In genomic region chr1:218281285-218281684, GRCh38 we compare ENCODE assay signal across 19 cellular contexts. TPM values are rescaled to one million over a fixed set of nuclear protein-coding genes. Genes with fewer than 3 reads are reported as not detected.
A peak's percentile ranks its signal among the peaks of the same experiment; 100 is the strongest.
DNase-seq lines count a peak whose midpoint lies in the region; ATAC-seq, FAIRE-seq and TF ChIP-seq lines count a peak whose summit lies in the region.
"Had no signal": no experiment of that assay in that cellular context is flagged by ENCODE, and none has a peak within 500 bp of the region (broad histone marks: within the 10 kb centered on the region; RNA-seq: fewer than 3 reads in every experiment).

No MANE protein-coding gene starts in this region.

- peak; percentile 14 for DNase-seq in HepG2 (ENCODE audit: low spot score)
- DNase-seq in right lobe of liver, result no peak
- DNase-seq in LoVo (ENCODE audit: low spot score), result peak; percentile 14
- no peak for DNase-seq in Panc1 (ENCODE audit: low read depth, low spot score)
- no peak for DNase-seq in CD8-positive, alpha-beta T cell
- DNase-seq in CD14-positive monocyte (ENCODE audit: low spot score), result no peak
- DNase-seq in activated T-cell treated with anti-CD3 and anti-CD28 coated beads, Interleukin-2, amount 50 U/mL, for 1 hour, result no peak
- DNase-seq: activated naive CD8-positive, alpha-beta T cell treated with anti-CD3 and anti-CD28 coated beads for 36 hours; Caco-2; colonic mucosa; GDM1; left cardiac atrium; mesendoderm; natural killer cell; stimulated activated CD4-positive, alpha-beta T cell treated with anti-CD3 and anti-CD28 coated beads, Interleukin-2, amount 100 ng/mL, for 48 hours had no signal

- no peak overlapping the region for H3K9ac ChIP-seq in HepG2 (ENCODE audit: insufficient read depth, low read depth, low read length)
- H3K9ac ChIP-seq: parathyroid adenoma had no signal

- POLR2A ChIA-PET in HepG2 (lab: Yijun Ruan, JAX) (no interaction called here), Panc1 (lab: Charles Lee) (interaction anchor here (0.7 kb wide), 1 partner anchor 531 kb away, joined by 4 read pairs; no protein-coding TSS in a partner anchor)
- POLR2A ChIA-PET in CD8-positive, alpha-beta T cell (lab: Charles Lee), result no interaction called here

- intact Hi-C loops in HepG2 (cut with micrococcal nuclease; ENCODE audit: unreplicated experiment) (no loop called here), right lobe of liver (cut with DNase I) (no loop called here), Panc1 (cut with micrococcal nuclease; ENCODE audit: unreplicated experiment) (no loop called here), CD14-positive monocyte (cut with micrococcal nuclease) (loop anchor here in 1 of 2 donors (10.0 kb wide), 1 partner anchor 1774 kb away; no protein-coding TSS in a partner anchor)
- intact Hi-C loops in CD8-positive, alpha-beta T cell (cut with DNase I, micrococcal nuclease), result loop anchor here in 1 of 2 experiments (5.0 to 10.0 kb wide), 2 partner anchors 1766 to 1994 kb away; partner anchors contain the start of genes EPRS1 and RAB3GAP2

- no peak for TF ChIP-seq POLR2A in HepG2 (IDR thresholded peaks at IDR 0.05; ENCODE audit: insufficient read depth in 1 of 2, low read depth in 2 of 2, low read length in 2 of 2)
- no peak for TF ChIP-seq POLR2A in right lobe of liver (IDR thresholded peaks at IDR 0.05)

- H3K9me3 Mint-ChIP-seq in CD8-positive, alpha-beta T cell, result peaks cover 2% of the 10 kb centered on the region
- H3K9me3 Mint-ChIP-seq in CD14-positive monocyte, result peaks cover 0 to 8% (median 6%) of the 10 kb centered on the region in 7 donors
- H3K9me3 Mint-ChIP-seq: natural killer cell had no signal

- peaks cover 19% of the 10 kb centered on the region for H3K4me1 Mint-ChIP-seq in CD8-positive, alpha-beta T cell (ENCODE audit: low read depth)
- peaks cover 16% of the 10 kb centered on the region for H3K4me1 Mint-ChIP-seq in CD14-positive monocyte

- in situ Hi-C loops in HepG2 (cut with HindIII; ENCODE audit: extremely low pct_ligation_motif_present, low pct_unique_long_range_greater_than_20kb) (no loop called here), Panc1 (cut with HindIII; ENCODE audit: low pct_unique_long_range_greater_than_20kb, low sequenced_read_pairs) (no loop called here)

- H3K4me1 ChIP-seq in HepG2 (ENCODE audit: insufficient read depth, low read length), result peaks cover 10% of the 10 kb centered on the region
- peaks cover 0 to 7% (median 0%) of the 10 kb centered on the region in 4 donors for H3K4me1 ChIP-seq in right lobe of liver
- H3K4me1 ChIP-seq in Panc1 (ENCODE audit: control insufficient read depth, insufficient read depth, low read length), result peaks cover 8% of the 10 kb centered on the region
- peaks cover 7% of the 10 kb centered on the region for H3K4me1 ChIP-seq in CD8-positive, alpha-beta T cell (ENCODE audit: insufficient read depth, low read length)
- H3K4me1 ChIP-seq: parathyroid adenoma had no signal

- H2AFZ ChIP-seq in HepG2 (ENCODE audit: low read length), result no peak overlapping the region
- H2AFZ ChIP-seq: parathyroid adenoma had no signal

- no peak overlapping the region for H3K27ac Mint-ChIP-seq in CD8-positive, alpha-beta T cell
- H3K27ac Mint-ChIP-seq in CD14-positive monocyte, result no peak overlapping the region
- H3K27ac Mint-ChIP-seq: activated naive CD8-positive, alpha-beta T cell treated with anti-CD3 and anti-CD28 coated beads for 36 hours; natural killer cell had no signal

- BruUV-seq in HepG2 (replicated peaks; lab: Mats Ljungman, UMichigan), result no TSS peak
- BruUV-seq in Panc1 (replicated peaks; lab: Mats Ljungman, UMichigan), result no TSS peak

- H3K4me2 ChIP-seq in HepG2 (ENCODE audit: low read depth, low read length), result no peak overlapping the region

- H4K20me1 ChIP-seq in HepG2 (ENCODE audit: insufficient read depth, low read length), result no peaks in the 10 kb centered on the region; the same call in 1 of the 2 replicates

- H3K9me3 ChIP-seq in HepG2 (ENCODE audit: low read length) (peaks cover 7% of the 10 kb centered on the region; the same call in 1 of the 2 replicates), right lobe of liver (no peaks in the 10 kb centered on the region), Panc1 (ENCODE audit: control insufficient read depth, insufficient read depth, low read depth, low read length) (no peaks in the 10 kb centered on the region)
- no peaks in the 10 kb centered on the region for H3K9me3 ChIP-seq in CD8-positive, alpha-beta T cell (ENCODE audit: low read length)
- H3K9me3 ChIP-seq: Caco-2, colonic mucosa had no signal

- H3K27me3 ChIP-seq in HepG2 (ENCODE audit: control insufficient read depth in 1 of 2, insufficient read depth in 2 of 2, low read length in 2 of 2), result no peaks in the 10 kb centered on the region; a peak in 1 of 5 replicates
- H3K27me3 ChIP-seq in right lobe of liver, result no peaks in the 10 kb centered on the region
- H3K27me3 ChIP-seq in Panc1 (ENCODE audit: control insufficient read depth, insufficient read depth, low read length), result no peaks in the 10 kb centered on the region; the same call in 1 of the 2 replicates
- no peaks in the 10 kb centered on the region for H3K27me3 ChIP-seq in CD8-positive, alpha-beta T cell (ENCODE audit: insufficient read depth, low read length)
- H3K27me3 ChIP-seq: colonic mucosa, SJSA1 had no signal

- H3K36me3 ChIP-seq in HepG2 (replicated peaks in 1 of 2; ENCODE audit: control insufficient read depth in 1 of 2, insufficient read depth in 2 of 2, low read length in 2 of 2) (no peaks in the 10 kb centered on the region), right lobe of liver (no peaks in the 10 kb centered on the region), Panc1 (ENCODE audit: control insufficient read depth, insufficient read depth, low read length) (peaks cover 5% of the 10 kb centered on the region; the same call in 1 of the 2 replicates)
- H3K36me3 ChIP-seq in CD8-positive, alpha-beta T cell (ENCODE audit: insufficient read depth, low read length), result no peaks in the 10 kb centered on the region
- H3K36me3 ChIP-seq: colonic mucosa, SJSA1 had no signal

- no peak for ATAC-seq in HepG2
- ATAC-seq in right lobe of liver, result no peak
- ATAC-seq in Panc1, result no peak
- no peak for ATAC-seq in CD8-positive, alpha-beta T cell
- no peak for ATAC-seq in SK-N-SH treated with all-trans-retinoic acid at 6 μM for 48 hours
- ATAC-seq: left cardiac atrium, natural killer cell had no signal

- TF ChIP-seq CTCF in HepG2 (CRISPR knock-in tag; IDR thresholded peaks at IDR 0.05) (peak; percentile 46), right lobe of liver (IDR thresholded peaks at IDR 0.05) (no peak), Panc1 (IDR thresholded peaks at IDR 0.05) (peak; percentile 30; the same call in 1 of the 2 replicates), CD14-positive monocyte (IDR thresholded peaks at IDR 0.05) (no peak)
- no peak for TF ChIP-seq CTCF in CD8-positive, alpha-beta T cell (IDR thresholded peaks at IDR 0.05)

- peaks cover 22% of the 10 kb centered on the region for H3K27me3 Mint-ChIP-seq in CD8-positive, alpha-beta T cell (ENCODE audit: low read depth)
- H3K27me3 Mint-ChIP-seq in CD14-positive monocyte (ENCODE audit: low read depth in 3 of 3), result peaks cover 5 to 11% (median 9%) of the 10 kb centered on the region in 3 donors

- 1% methylated on average over 4 of the region's 4 CpGs for WGBS in HepG2 (ENCODE audit: low lambda C conversion rate)
- 63% methylated on average over 4 of the region's 4 CpGs for WGBS in right lobe of liver (ENCODE audit: insufficient coverage, low coverage, low lambda C conversion rate, missing lambda C conversion rate)

- CTCF ChIA-PET in HepG2 (lab: Yijun Ruan, JAX; ENCODE audit: low intra/inter-chr PET ratio, low total read pairs) (interaction anchor here (1.4 kb wide), 1 partner anchor 21 kb away, joined by 3 read pairs; no protein-coding TSS in a partner anchor), Panc1 (lab: Charles Lee) (no interaction called here)
- CTCF ChIA-PET in CD8-positive, alpha-beta T cell (lab: Charles Lee), result no interaction called here

- TF ChIP-seq RAD21 in HepG2 (CRISPR knock-in tag; IDR thresholded peaks at IDR 0.05), result no peak

- H3K4me3 ChIP-seq in HepG2 (replicated peaks in 1 of 3; ENCODE audit: insufficient read depth in 1 of 3, low read depth in 2 of 3, low read length in 3 of 3), result no peak overlapping the region
- H3K4me3 ChIP-seq in right lobe of liver, result no peak overlapping the region
- H3K4me3 ChIP-seq in Panc1 (ENCODE audit: low read depth in 2 of 2, low read length in 2 of 2), result no peak overlapping the region
- no peak overlapping the region for H3K4me3 ChIP-seq in CD8-positive, alpha-beta T cell (ENCODE audit: low read depth, low read length)
- H3K4me3 ChIP-seq: colonic mucosa, SJSA1 had no signal

- H3K79me2 ChIP-seq in HepG2 (ENCODE audit: insufficient read depth, low read length), result peaks cover 12% of the 10 kb centered on the region

- no peak for FAIRE-seq in HepG2 (lab: Jason Lieb, UNC)
- FAIRE-seq: frontal cortex had no signal

- no peak overlapping the region for H3K27ac ChIP-seq in HepG2 (ENCODE audit: extremely low read length, insufficient read depth, low read length)
- H3K27ac ChIP-seq in right lobe of liver, result no peak overlapping the region
- H3K27ac ChIP-seq in Panc1 (ENCODE audit: low read length), result no peak overlapping the region
- H3K27ac ChIP-seq in CD8-positive, alpha-beta T cell (ENCODE audit: low read depth, low read length), result no peak overlapping the region
- H3K27ac ChIP-seq: colonic mucosa, parathyroid adenoma, SJSA1 had no signal

- no peak for TF ChIP-seq EP300 in HepG2 (IDR thresholded peaks at IDR 0.05; ENCODE audit: low read depth in 2 of 2, low read length in 2 of 2)
- no peak for TF ChIP-seq EP300 in HepG2 (CRISPR knock-in tag; IDR thresholded peaks at IDR 0.05; ENCODE audit: borderline replicate concordance)

- no peak overlapping the region for H3K4me3 Mint-ChIP-seq in CD8-positive, alpha-beta T cell
- no peak overlapping the region for H3K4me3 Mint-ChIP-seq in CD14-positive monocyte
- H3K4me3 Mint-ChIP-seq: activated naive CD8-positive, alpha-beta T cell treated with anti-CD3 and anti-CD28 coated beads for 36 hours; natural killer cell had no signal

- H3K36me3 Mint-ChIP-seq in CD8-positive, alpha-beta T cell, result peaks cover 11% of the 10 kb centered on the region
- H3K36me3 Mint-ChIP-seq in CD14-positive monocyte, result no peaks in the 10 kb centered on the region
- H3K36me3 Mint-ChIP-seq: activated naive CD8-positive, alpha-beta T cell treated with anti-CD3 and anti-CD28 coated beads for 36 hours had no signal

RNA-seq across cellular contexts. Expression of gene RRP15, which starts 3.8 kb away (rescaled TPM):
- total RNA-seq in HepG2 (2016; rRNA removed; fragmentation: Illumina TruSeq; extraction: Trizol) (37.5 and 57.1 TPM in 2 replicates), right lobe of liver (10 to 100 TPM in 1 of 6 experiments, 1 to 10 TPM in 5; 2.6 to 10.0 (median 5.4) TPM), Panc1 (2021; ENCODE audit: unreplicated experiment) (32.1 TPM)
- 0.61 and 2.3 TPM in 2 replicates for total RNA-seq in HepG2 (2016; cell fraction: cytosol; rRNA removed; fragmentation: Illumina TruSeq; extraction: Trizol; ENCODE audit: low read depth)
- total RNA-seq in HepG2 (2016; cell fraction: insoluble cytoplasmic fraction; rRNA removed; fragmentation: Illumina TruSeq; extraction: Trizol), result 32.9 and 43.9 TPM in 2 replicates
- 3.3 and 5.4 TPM in 2 replicates for total RNA-seq in HepG2 (2016; cell fraction: membrane; rRNA removed; fragmentation: Illumina TruSeq; extraction: Trizol)
- 30.8 and 35.0 TPM in 2 replicates for total RNA-seq in HepG2 (2016; cell fraction: nucleus; rRNA removed; fragmentation: Illumina TruSeq; extraction: Trizol)
- polyA plus RNA-seq in HepG2 (2011; rRNA removed) (1.6 and 2.1 TPM in 2 replicates), CD14-positive monocyte (1 to 10 TPM; 4.6 to 7.6 TPM)
- 0.55 and 1.2 TPM in 2 replicates for polyA plus RNA-seq in HepG2 (2011; cell fraction: cytosol; rRNA removed)
- polyA plus RNA-seq in HepG2 (2011; cell fraction: nucleus; rRNA removed), result 0.79 and 1.7 TPM in 2 replicates
- polyA plus RNA-seq in HepG2 (2012), result 4.9 and 9.7 TPM in 2 replicates
- polyA plus RNA-seq in HepG2 (2016; cell fraction: cytosol; fragmentation: Illumina TruSeq; extraction: Trizol; ENCODE audit: low read depth), result 1.6 and 1.9 TPM in 2 replicates
- polyA plus RNA-seq in HepG2 (2016; cell fraction: insoluble cytoplasmic fraction; fragmentation: Illumina TruSeq; extraction: Trizol; ENCODE audit: low read depth), result 40.4 and 42.5 TPM in 2 replicates
- 2.0 and 2.8 TPM in 2 replicates for polyA plus RNA-seq in HepG2 (2016; cell fraction: membrane; fragmentation: Illumina TruSeq; extraction: Trizol; ENCODE audit: low read depth)
- 11.0 and 15.5 TPM in 2 replicates for polyA plus RNA-seq in HepG2 (2016; cell fraction: nucleus; fragmentation: Illumina TruSeq; extraction: Trizol; ENCODE audit: insufficient read depth, low read depth)
- 1.8 and 2.6 TPM in 2 replicates for polyA minus RNA-seq in HepG2 (2011; rRNA and poly(A)+ RNA removed; ENCODE audit: low replicate concordance)
- polyA minus RNA-seq in HepG2 (2011; cell fraction: cytosol; rRNA and poly(A)+ RNA removed), result 2.5 and 3.4 TPM in 2 replicates
- 10.8 and 16.3 TPM in 2 replicates for polyA minus RNA-seq in HepG2 (2011; cell fraction: nucleus; rRNA and poly(A)+ RNA removed)
- 11.9 TPM for polyA plus RNA-seq in Panc1 (2012; ENCODE audit: insufficient read length)
- total RNA-seq in CD8-positive, alpha-beta T cell, result 10 to 100 TPM; 16.1 to 16.7 TPM

Comparison
In these comparisons a context has a peak if more than half of its experiments do, and no peak if none do; other contexts are left out.
1. DNase-seq: peak in HepG2 (single experiment) and LoVo (single experiment); none in right lobe of liver (0 of 3), Panc1 (single experiment), CD8-positive, alpha-beta T cell (0 of 7), CD14-positive monocyte (single experiment) and activated T-cell treated with anti-CD3 and anti-CD28 coated beads, Interleukin-2, amount 50 U/mL, for 1 hour (single experiment).
2. CTCF ChIP-seq: peak in HepG2 (single experiment) and Panc1 (single experiment); none in right lobe of liver (0 of 4), CD8-positive, alpha-beta T cell (single experiment) and CD14-positive monocyte (single experiment).